8 cellular contexts compared by ENCODE assay signal in genomic region chr7:87934699-87935372, GRCh38. TPM values are rescaled to one million over a fixed set of nuclear protein-coding genes. Genes with fewer than 3 reads are reported as not detected.
A peak's percentile ranks its signal among the peaks of the same experiment; 100 is the strongest.
DNase-seq lines count a peak whose midpoint lies in the region; ATAC-seq lines count a peak whose summit lies in the region.

No MANE protein-coding gene starts in this region.

- 1% methylated on average over 47 of the region's 47 CpGs for WGBS in urinary bladder

- no peak overlapping the region for H3K27ac ChIP-seq in HUES48 (ENCODE audit: low read depth, low read length)
- no peak overlapping the region for H3K27ac ChIP-seq in urinary bladder (ENCODE audit: low read depth)

- H3K27ac Mint-ChIP-seq in T-helper 2 cell treated with Interferon-gamma antibody and Interleukin-4, amounts not matched to agents 5 μg/mL and 100 μg/mL, for 36 hours = no peak overlapping the region

- H3K4me1 ChIP-seq in HUES48 (ENCODE audit: control insufficient read depth, insufficient read depth, low read length) (peaks cover 3% of the 10 kb centered on the region; the same call in 1 of the 2 replicates), endocrine pancreas (ENCODE audit: control insufficient read depth, insufficient read depth, low read length) (peaks cover 9% of the 10 kb centered on the region), urinary bladder (ENCODE audit: insufficient read depth) (no peaks in the 10 kb centered on the region)

- H3K9me3 Mint-ChIP-seq in T-helper 2 cell treated with Interferon-gamma antibody and Interleukin-4, amounts not matched to agents 5 μg/mL and 100 μg/mL, for 36 hours = no peaks in the 10 kb centered on the region

- ATAC-seq in GM21381 (IDR thresholded peaks at IDR 0.05; ENCODE audit: unreplicated experiment) = no peak

- peaks cover 9% of the 10 kb centered on the region for H3K4me1 Mint-ChIP-seq in T-helper 2 cell treated with Interferon-gamma antibody and Interleukin-4, amounts not matched to agents 5 μg/mL and 100 μg/mL, for 36 hours (ENCODE audit: low read depth)

- H3K27me3 ChIP-seq in HUES48 (ENCODE audit: control insufficient read depth, insufficient read depth, low read length) (peaks cover 10% of the 10 kb centered on the region), endocrine pancreas (ENCODE audit: control insufficient read depth, insufficient read depth, low read length) (no peaks in the 10 kb centered on the region)

- peak; percentile 67 for DNase-seq in activated effector memory CD4-positive, alpha-beta T cell treated with anti-CD3 and anti-CD28 coated beads, Interleukin-2, amount 50 U/mL, for 16 hours
- no peak for DNase-seq in activated effector memory CD4-positive, alpha-beta T cell treated with Interleukin-2 at 50 U/mL for 16 hours
- DNase-seq in T-helper 2 cell treated with Interferon-gamma antibody and Interleukin-4, amounts not matched to agents 5 μg/mL and 100 μg/mL, for 36 hours (ENCODE audit: low spot score) = no peak
- peak; percentile 61 for DNase-seq in midbrain (lab: John Stamatoyannopoulos, UW)

- H3K4me3 ChIP-seq in HUES48 (ENCODE audit: low read depth, low read length) = peak overlapping the region; percentile 80
- peak overlapping the region; percentile 69 for H3K4me3 ChIP-seq in endocrine pancreas (ENCODE audit: control insufficient read depth, insufficient read depth, low read length)
- peak overlapping the region; percentile 65 for H3K4me3 ChIP-seq in urinary bladder (ENCODE audit: low read depth, low read length)

- H3K9ac ChIP-seq in HUES48 (ENCODE audit: low read depth, low read length) (peak overlapping the region; percentile 78), endocrine pancreas (ENCODE audit: control insufficient read depth, insufficient read depth, low read length) (peak overlapping the region; percentile 77)

- peaks cover 27% of the 10 kb centered on the region for H3K27me3 Mint-ChIP-seq in T-helper 2 cell treated with Interferon-gamma antibody and Interleukin-4, amounts not matched to agents 5 μg/mL and 100 μg/mL, for 36 hours (ENCODE audit: low read depth)

- H3K9me3 ChIP-seq in HUES48 (ENCODE audit: control insufficient read depth, insufficient read depth, low read length) (no peaks in the 10 kb centered on the region), endocrine pancreas (ENCODE audit: control insufficient read depth, low read length) (no peaks in the 10 kb centered on the region)

- peak overlapping the region; percentile 91 for H3K4me3 Mint-ChIP-seq in T-helper 2 cell treated with Interferon-gamma antibody and Interleukin-4, amounts not matched to agents 5 μg/mL and 100 μg/mL, for 36 hours

- H3K36me3 ChIP-seq in HUES48 (ENCODE audit: control insufficient read depth, insufficient read depth, low read length) = peaks cover 8% of the 10 kb centered on the region
- H3K36me3 ChIP-seq in endocrine pancreas (ENCODE audit: control insufficient read depth, insufficient read depth, low read length) = no peaks in the 10 kb centered on the region
- no peaks in the 10 kb centered on the region for H3K36me3 ChIP-seq in urinary bladder (ENCODE audit: insufficient read depth)

- peaks cover 3% of the 10 kb centered on the region for H3K36me3 Mint-ChIP-seq in T-helper 2 cell treated with Interferon-gamma antibody and Interleukin-4, amounts not matched to agents 5 μg/mL and 100 μg/mL, for 36 hours (ENCODE audit: low read depth)

RNA-seq across cellular contexts. Expression of gene ADAM22, which starts 0.8 kb away (rescaled TPM):
- 32.5 TPM for total RNA-seq in urinary bladder
- polyA plus RNA-seq in urinary bladder = 2.9 TPM

RNA-seq across cellular contexts. Expression of gene DBF4, which starts 58.5 kb away (rescaled TPM):
- 17.3 TPM for total RNA-seq in urinary bladder
- 4.5 TPM for polyA plus RNA-seq in urinary bladder

RNA-seq across cellular contexts. Expression of gene SLC25A40, which starts 58.7 kb away (rescaled TPM):
- total RNA-seq in urinary bladder = 40.9 TPM
- polyA plus RNA-seq in urinary bladder = 8.6 TPM

Comparison
In these comparisons a context has a peak if more than half of its experiments do, and no peak if none do; other contexts are left out.
1. DNase-seq: peak in activated effector memory CD4-positive, alpha-beta T cell treated with anti-CD3 and anti-CD28 coated beads, Interleukin-2, amount 50 U/mL, for 16 hours (single experiment) and midbrain (single experiment); none in activated effector memory CD4-positive, alpha-beta T cell treated with Interleukin-2 at 50 U/mL for 16 hours (single experiment) and T-helper 2 cell treated with Interferon-gamma antibody and Interleukin-4, amounts not matched to agents 5 μg/mL and 100 μg/mL, for 36 hours (single experiment).
2. Peak in every context shown above with its lines, with median percentiles within 50 percentile points of each other: H3K4me3 ChIP-seq.